Comparison of ENCODE assay signal across 1 cellular context in genomic region chr19:55259540-55260210, GRCh38.
TF ChIP-seq lines count a peak whose summit lies in the region.

No MANE protein-coding gene starts in this region.

TF ChIP-seq in K562, 482 proteins besides CTCF, POLR2A, EP300 and RAD21 (continued from another document and continues in another):
- TF ChIP-seq TRIM25 (IDR thresholded peaks at IDR 0.05; ENCODE audit: borderline replicate concordance) (no peak), TCF7 (IDR thresholded peaks at IDR 0.05; ENCODE audit: borderline replicate concordance) (no peak), NCOA2 (IDR thresholded peaks at IDR 0.05; ENCODE audit: partially characterized antibody in 2 of 2) (no peak), OTX1 (CRISPR knock-in tag; IDR thresholded peaks at IDR 0.05) (no peak), SAFB2 (IDR thresholded peaks at IDR 0.05; ENCODE audit: borderline replicate concordance, low read depth, low read length, severe bottlenecking) (no peak), MGA (IDR thresholded peaks at IDR 0.05) (peak; percentile 58; the same call in 1 of the 2 replicates), TCF15 (CRISPR knock-in tag; IDR thresholded peaks at IDR 0.05) (no peak), C11orf30 (IDR thresholded peaks at IDR 0.05; ENCODE audit: low read depth) (no peak), FOXJ3 (CRISPR knock-in tag; IDR thresholded peaks at IDR 0.05) (no peak), ZNF830 (CRISPR knock-in tag; IDR thresholded peaks at IDR 0.05) (0 out of 2 replicates have a peak, but pooled peaks have one; percentile 22), ZMIZ1 (IDR thresholded peaks at IDR 0.05; ENCODE audit: low read depth in 2 of 2, low read length in 2 of 2) (no peak), THRB (CRISPR knock-in tag; conservative IDR thresholded peaks at IDR 0.05) (peak; percentile 42; the same call in 1 of the 2 replicates), ZNF589 (CRISPR knock-in tag; IDR thresholded peaks at IDR 0.05; ENCODE audit: low read depth) (no peak; the same call in none of the 2 replicates), MEF2A (IDR thresholded peaks at IDR 0.05; ENCODE audit: control insufficient read depth, low read depth, low read length) (no peak), RCOR1 (IDR thresholded peaks at IDR 0.05; ENCODE audit: borderline replicate concordance in 1 of 2, low read depth in 2 of 2, low read length in 2 of 2) (no peak), MYNN (IDR thresholded peaks at IDR 0.05) (no peak), MYNN (CRISPR knock-in tag; IDR thresholded peaks at IDR 0.05) (no peak), ELK3 (CRISPR knock-in tag; IDR thresholded peaks at IDR 0.05) (no peak), ZNF592 (IDR thresholded peaks at IDR 0.05) (peak; percentile 71), KHSRP (IDR thresholded peaks at IDR 0.05) (no peak), FOXK1 (CRISPR knock-in tag; IDR thresholded peaks at IDR 0.05; ENCODE audit: borderline replicate concordance) (no peak), NCOA1 (IDR thresholded peaks at IDR 0.05; ENCODE audit: low read depth) (peak; percentile 7; the same call in 1 of the 2 replicates), ZNF277 (CRISPR knock-in tag; IDR thresholded peaks at IDR 0.05; ENCODE audit: borderline replicate concordance) (no peak), SIX5 (IDR thresholded peaks at IDR 0.05; ENCODE audit: borderline replicate concordance in 1 of 2, insufficient read depth in 1 of 2, low read depth in 1 of 2, low read length in 2 of 2) (no peak), SAP30 (IDR thresholded peaks at IDR 0.05; ENCODE audit: borderline replicate concordance, insufficient read depth, low read depth, low read length, poor library complexity, severe bottlenecking) (peak; percentile 44), SIN3B (IDR thresholded peaks at IDR 0.05; ENCODE audit: low read depth) (no peak), HEY1 (CRISPR knock-in tag; IDR thresholded peaks at IDR 0.05; ENCODE audit: borderline replicate concordance) (no peak), SMARCA4 (IDR thresholded peaks at IDR 0.05) (0 out of 2 replicates have a peak, but pooled peaks have one; percentile 56)
